In the genomic region with DNA sequence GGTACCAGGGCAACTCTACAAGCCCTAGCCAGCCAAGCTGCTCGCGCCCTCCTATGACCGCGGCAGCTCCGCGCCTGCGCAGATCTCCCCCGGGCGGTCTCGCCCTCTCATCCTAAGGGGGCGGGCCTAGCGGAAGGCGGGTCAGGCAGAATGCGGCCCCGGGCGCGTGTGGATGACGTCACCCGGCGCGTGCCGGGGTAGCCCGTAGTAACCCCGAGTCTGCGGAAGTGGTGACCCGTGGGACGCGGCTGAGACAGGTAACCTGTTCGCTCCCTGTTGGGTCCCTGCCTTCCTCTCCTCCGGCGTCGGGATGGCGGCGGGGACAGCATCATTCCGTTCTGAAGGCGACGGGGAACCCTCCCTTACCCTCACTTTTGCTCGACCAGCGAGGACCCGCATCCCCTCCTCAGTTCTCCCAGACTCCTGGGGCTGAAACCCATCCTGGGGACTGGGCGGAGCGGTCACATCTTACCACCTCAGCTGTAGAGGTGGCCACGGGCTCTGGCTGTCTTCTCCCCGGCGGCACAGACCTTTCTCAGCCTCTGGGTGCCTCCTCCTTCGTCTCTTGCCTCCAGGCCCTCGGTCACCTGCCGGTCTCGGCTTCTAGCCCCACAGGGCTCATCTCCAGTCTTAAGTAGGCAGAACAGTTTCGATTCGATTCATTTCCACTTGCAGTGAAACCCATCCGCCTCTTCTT, we compare ENCODE assay signal across 8 cellular contexts. TPM values are rescaled to one million over a fixed set of nuclear protein-coding genes. Genes with fewer than 3 reads are reported as not detected.
DNase-seq lines count a peak whose midpoint lies in the region; ATAC-seq lines count a peak whose summit lies in the region.

A gene with protein sequence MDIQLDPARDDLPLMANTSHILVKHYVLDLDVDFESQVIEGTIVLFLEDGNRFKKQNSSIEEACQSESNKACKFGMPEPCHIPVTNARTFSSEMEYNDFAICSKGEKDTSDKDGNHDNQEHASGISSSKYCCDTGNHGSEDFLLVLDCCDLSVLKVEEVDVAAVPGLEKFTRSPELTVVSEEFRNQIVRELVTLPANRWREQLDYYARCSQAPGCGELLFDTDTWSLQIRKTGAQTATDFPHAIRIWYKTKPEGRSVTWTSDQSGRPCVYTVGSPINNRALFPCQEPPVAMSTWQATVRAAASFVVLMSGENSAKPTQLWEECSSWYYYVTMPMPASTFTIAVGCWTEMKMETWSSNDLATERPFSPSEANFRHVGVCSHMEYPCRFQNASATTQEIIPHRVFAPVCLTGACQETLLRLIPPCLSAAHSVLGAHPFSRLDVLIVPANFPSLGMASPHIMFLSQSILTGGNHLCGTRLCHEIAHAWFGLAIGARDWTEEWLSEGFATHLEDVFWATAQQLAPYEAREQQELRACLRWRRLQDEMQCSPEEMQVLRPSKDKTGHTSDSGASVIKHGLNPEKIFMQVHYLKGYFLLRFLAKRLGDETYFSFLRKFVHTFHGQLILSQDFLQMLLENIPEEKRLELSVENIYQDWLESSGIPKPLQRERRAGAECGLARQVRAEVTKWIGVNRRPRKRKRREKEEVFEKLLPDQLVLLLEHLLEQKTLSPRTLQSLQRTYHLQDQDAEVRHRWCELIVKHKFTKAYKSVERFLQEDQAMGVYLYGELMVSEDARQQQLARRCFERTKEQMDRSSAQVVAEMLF (plus strand): TSS at position 205 of the 697 bp plus-strand sequence. CDS start 33,085 bp downstream, outside the sequence.

- no peaks in the 10 kb centered on the region for H3K36me3 Mint-ChIP-seq in activated CD4-positive, alpha-beta T cell treated with anti-CD3 and anti-CD28 coated beads for 36 hours (ENCODE audit: low read depth)

- peak within 1 kb of the TSS; percentile 94 for H3K4me3 Mint-ChIP-seq in activated CD4-positive, alpha-beta T cell treated with anti-CD3 and anti-CD28 coated beads for 36 hours

- no peaks in the 10 kb centered on the region for H3K27me3 Mint-ChIP-seq in activated CD4-positive, alpha-beta T cell treated with anti-CD3 and anti-CD28 coated beads for 36 hours

- intact Hi-C loops in activated CD4-positive, alpha-beta T cell treated with anti-CD3 and anti-CD28 coated beads for 36 hours (cut with DNase I, micrococcal nuclease): loop anchor here (1.0 to 10.0 kb wide), 10 partner anchors 57 to 1691 kb away; a partner anchor contains a TSS

- DNase-seq in Ammon's horn (ENCODE audit: low spot score) (peak; percentile 96), GM19238 (ENCODE audit: insufficient read length, low spot score) (peak; percentile 99), NCI-H524 (lab: John Stamatoyannopoulos, UW) (peak; percentile 96 to 97), kidney glomerular epithelial cell (lab: John Stamatoyannopoulos, UW) (peak; percentile 94)
- peak; percentile 100 for DNase-seq in activated CD4-positive, alpha-beta T cell treated with anti-CD3 and anti-CD28 coated beads for 36 hours
- DNase-seq in stimulated activated CD4-positive, alpha-beta T cell treated with anti-CD3 and anti-CD28 coated beads, Interleukin-1b, Interleukin-23, amount 100 ng/mL, for 1 hour (ENCODE audit: low read depth in 2 of 2): peak; percentile 98

- POLR2A ChIA-PET in activated CD4-positive, alpha-beta T cell treated with anti-CD3 and anti-CD28 coated beads for 36 hours (lab: Charles Lee): interaction anchor here (0.6 kb wide), 1 partner anchor 67 kb away, joined by 7 read pairs; no protein-coding TSS in a partner anchor

- CTCF ChIA-PET in activated CD4-positive, alpha-beta T cell treated with anti-CD3 and anti-CD28 coated beads for 36 hours (lab: Charles Lee): interaction anchor here (0.5 to 1.2 kb wide), 5 partner anchors 45 to 405 kb away, joined by 3 to 4 read pairs (median 3); no protein-coding TSS in a partner anchor

- peak; percentile 95 for ATAC-seq in HG03442 (IDR thresholded peaks at IDR 0.05; ENCODE audit: unreplicated experiment)
- ATAC-seq in activated CD4-positive, alpha-beta T cell treated with anti-CD3 and anti-CD28 coated beads for 36 hours: peak; percentile 98

- peaks cover 8% of the 10 kb centered on the region for H3K4me1 Mint-ChIP-seq in activated CD4-positive, alpha-beta T cell treated with anti-CD3 and anti-CD28 coated beads for 36 hours

- peak within 1 kb of the TSS; percentile 97 for H3K27ac Mint-ChIP-seq in activated CD4-positive, alpha-beta T cell treated with anti-CD3 and anti-CD28 coated beads for 36 hours

- H3K27ac ChIP-seq in cingulate gyrus (ENCODE audit: low read depth, low read length): peak within 1 kb of the TSS; percentile 69

- H3K9me3 Mint-ChIP-seq in activated CD4-positive, alpha-beta T cell treated with anti-CD3 and anti-CD28 coated beads for 36 hours (ENCODE audit: low read depth): no peaks in the 10 kb centered on the region

RNA-seq across cellular contexts. Expression of the gene that starts here (rescaled TPM):
- total RNA-seq in activated CD4-positive, alpha-beta T cell treated with anti-CD3 and anti-CD28 coated beads for 36 hours: 1 to 10 TPM; 8.9 to 9.5 TPM

Comparison
In these comparisons a context has a peak if more than half of its experiments do, and no peak if none do; other contexts are left out.
1. Peak in every context shown above with its lines: DNase-seq, ATAC-seq and H3K27ac ChIP-seq.